Comparison of ENCODE assay signal across 11 cellular contexts in the genomic region with DNA sequence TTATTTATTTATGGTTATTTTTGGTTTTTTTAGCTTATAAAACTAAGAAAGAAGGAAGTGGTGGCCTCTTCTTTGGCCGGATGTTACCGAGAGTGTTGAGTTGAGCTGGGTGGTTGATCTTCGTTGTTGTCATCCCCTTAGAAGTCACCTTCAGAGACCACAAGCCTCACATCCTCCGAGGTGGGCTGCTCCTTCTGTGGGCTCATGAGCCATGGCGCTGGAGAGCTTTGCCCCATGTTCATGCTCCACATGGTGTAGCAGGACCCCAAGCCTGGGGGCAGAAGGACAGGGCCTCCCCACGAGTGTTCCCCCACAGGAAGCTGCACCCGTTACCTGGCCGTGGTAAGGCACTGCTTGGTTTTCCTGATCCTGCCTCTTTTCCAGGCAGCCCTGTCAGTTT. TPM values are rescaled to one million over a fixed set of nuclear protein-coding genes. Genes with fewer than 3 reads are reported as not detected.
DNase-seq lines count a peak whose midpoint lies in the region; ATAC-seq, FAIRE-seq and TF ChIP-seq lines count a peak whose summit lies in the region.
"Had no signal": no experiment of that assay in that cellular context is flagged by ENCODE, and none has a peak within 500 bp of the region (broad histone marks: within the 10 kb centered on the region; RNA-seq: fewer than 3 reads in every experiment).

No MANE protein-coding gene starts in this region.

- no peaks in the 10 kb centered on the region for H3K27me3 ChIP-seq in CD8-positive, alpha-beta T cell (ENCODE audit: insufficient read depth, low read length)

- CTCF ChIA-PET in CD8-positive, alpha-beta T cell (lab: Charles Lee) = interaction anchor here (1.1 to 1.7 kb wide), 3 partner anchors 12 to 21 kb away, joined by 3 to 8 read pairs (median 7); no protein-coding TSS in a partner anchor

- no peaks in the 10 kb centered on the region for H3K9me3 ChIP-seq in CD8-positive, alpha-beta T cell (ENCODE audit: low read length)
- peaks cover 24% of the 10 kb centered on the region for H3K9me3 ChIP-seq in KOPT-K1 (ENCODE audit: insufficient read depth, low read length, poor library complexity, severe bottlenecking)

- peaks cover 34% of the 10 kb centered on the region for H3K4me1 ChIP-seq in CD8-positive, alpha-beta T cell (ENCODE audit: insufficient read depth, low read length)

- H3K9me3 Mint-ChIP-seq in CD8-positive, alpha-beta T cell = peaks cover 8% of the 10 kb centered on the region

- peak overlapping the region; percentile 47 for H3K4me3 ChIP-seq in CD8-positive, alpha-beta T cell (ENCODE audit: low read depth, low read length)

- no peaks in the 10 kb centered on the region for H3K27me3 Mint-ChIP-seq in CD8-positive, alpha-beta T cell (ENCODE audit: low read depth)

- TF ChIP-seq CTCF in CD8-positive, alpha-beta T cell (IDR thresholded peaks at IDR 0.05) = no peak

- TF ChIP-seq POLR2A in GM12892 (IDR thresholded peaks at IDR 0.05; ENCODE audit: low read depth, low read length) = no peak

- POLR2A ChIA-PET in CD8-positive, alpha-beta T cell (lab: Charles Lee) = interaction anchor here (1.0 to 2.0 kb wide), 8 partner anchors 10 to 29 kb away, joined by 3 to 20 read pairs (median 5); a partner anchor contains a TSS

- intact Hi-C loops in CD8-positive, alpha-beta T cell (cut with DNase I, micrococcal nuclease) = loop anchor here in 1 of 2 experiments (1.0 to 2.0 kb wide), 2 partner anchors 11 to 23 kb away; a partner anchor contains a TSS

- peak overlapping the region; percentile 51 for H3K27ac ChIP-seq in CD8-positive, alpha-beta T cell (ENCODE audit: low read depth, low read length)
- H3K27ac ChIP-seq in KOPT-K1 (ENCODE audit: low read depth, low read length, poor library complexity, severe bottlenecking) = peak overlapping the region; percentile 91
- H3K27ac ChIP-seq: RWPE1 had no signal

- FAIRE-seq in GM12892 (lab: Jason Lieb, UNC) = no peak

- no peaks in the 10 kb centered on the region for H3K36me3 ChIP-seq in CD8-positive, alpha-beta T cell (ENCODE audit: insufficient read depth, low read length)
- H3K36me3 ChIP-seq in KOPT-K1 (ENCODE audit: insufficient read depth, low read length) = no peaks in the 10 kb centered on the region

- DNase-seq in CD8-positive, alpha-beta T cell = peak in 6 of 7 experiments; percentile 36 to 77 (median 51)
- DNase-seq in central memory CD4-positive, alpha-beta T cell = peak; percentile 8
- no peak for DNase-seq in GM12892 (ENCODE audit: insufficient read length)
- DNase-seq: islet precursor cell, NCI-H226 had no signal

- H3K27ac Mint-ChIP-seq in CD8-positive, alpha-beta T cell = peak overlapping the region; percentile 87

- H3K4me3 Mint-ChIP-seq in CD8-positive, alpha-beta T cell = peak overlapping the region; percentile 78

- ATAC-seq in CD8-positive, alpha-beta T cell = peak; percentile 93
- ATAC-seq in GM19372 (IDR thresholded peaks at IDR 0.05; ENCODE audit: low read depth, unreplicated experiment) (peak; percentile 80), GM18517 (IDR thresholded peaks at IDR 0.05; ENCODE audit: unreplicated experiment) (no peak), HG02623 (IDR thresholded peaks at IDR 0.05; ENCODE audit: unreplicated experiment) (no peak), GM18858 (IDR thresholded peaks at IDR 0.05; ENCODE audit: unreplicated experiment) (no peak)

- H3K36me3 Mint-ChIP-seq in CD8-positive, alpha-beta T cell = peaks cover 4% of the 10 kb centered on the region

- peaks cover 69% of the 10 kb centered on the region for H3K4me1 Mint-ChIP-seq in CD8-positive, alpha-beta T cell (ENCODE audit: low read depth)

RNA-seq across cellular contexts. Expression of a gene that starts 23.4 kb away (rescaled TPM):
- total RNA-seq in CD8-positive, alpha-beta T cell = 1 to 10 TPM; 5.1 to 5.3 TPM
- not detected for polyA plus RNA-seq in GM12892 (2012; ENCODE audit: missing spikeins)

Comparison
In these comparisons a context has a peak if more than half of its experiments do, and no peak if none do; other contexts are left out.
1. ATAC-seq: peak in CD8-positive, alpha-beta T cell (single experiment) and GM19372 (single experiment); none in GM18517 (single experiment), HG02623 (single experiment) and GM18858 (single experiment).